ENCODE assay signal across 31 cellular contexts in genomic region chr9:19689324-19690087, GRCh38.
DNase-seq lines count a peak whose midpoint lies in the region; ATAC-seq and TF ChIP-seq lines count a peak whose summit lies in the region.
"Had no signal": no experiment of that assay in that cellular context is flagged by ENCODE, and none has a peak within 500 bp of the region (broad histone marks: within the 10 kb centered on the region; RNA-seq: fewer than 3 reads in every experiment).

No MANE protein-coding gene starts in this region.

- DNase-seq in GM23248 (peak; percentile 8), RKO (ENCODE audit: low spot score) (peak; percentile 15), epithelial cell of prostate (ENCODE audit: low read depth, low spot score) (peak; percentile 0), retinal pigment epithelial cell (ENCODE audit: low read depth) (peak; percentile 20)
- no peak for DNase-seq in activated T-cell treated with anti-CD3 and anti-CD28 coated beads, Interleukin-2, amount 50 U/mL, for 72 hours
- no peak for DNase-seq in activated CD4-positive, alpha-beta T cell treated with anti-CD3 and anti-CD28 coated beads, Interleukin-2, amount 50 U/mL, for 1 hour
- DNase-seq: activated CD4-positive, alpha-beta memory T cell treated with anti-CD3 and anti-CD28 coated beads, Interleukin-2, amount 10 ng/mL, durations not matched to agents 7 days and 5 days; activated CD4-positive, alpha-beta T cell treated with anti-CD3 and anti-CD28 coated beads for 1 hour; activated CD8-positive, alpha-beta memory T cell treated with anti-CD3 and anti-CD28 coated beads, Interleukin-2, amount 50 U/mL, for 4 hours; C1 segment of cervical spinal cord; DMS153; effector CD4-positive, alpha-beta T cell; foreskin melanocyte; heart left ventricle; lower lobe of right lung; natural killer cell; NCI-H1417 treated with DMSO at 0.1 percent for 48 hours; NCI-H2081; NCI-H2227 treated with DMSO at 0.1 percent for 48 hours; NCI-H526; NK-92 treated with Interleukin-12 subunit alpha and Interleukin-12 subunit beta, amount 100 ng/mL, for 24 hours; upper lobe of left lung had no signal

- no peaks in the 10 kb centered on the region for H3K9me2 ChIP-seq in GM23248 (ENCODE audit: insufficient read depth)

- H3K4me3 ChIP-seq in GM23248 (no peak overlapping the region), retinal pigment epithelial cell (ENCODE audit: low read length) (no peak overlapping the region)
- H3K4me3 ChIP-seq: GM23338, heart left ventricle, lower lobe of right lung, upper lobe of left lung had no signal

- no peaks in the 10 kb centered on the region; the same call in 1 of the 2 replicates for H3K27me3 ChIP-seq in GM23248 (replicated peaks; ENCODE audit: insufficient read depth)
- H3K27me3 ChIP-seq: heart left ventricle, upper lobe of left lung had no signal

- no peaks in the 10 kb centered on the region for H3K79me2 ChIP-seq in GM23248 (ENCODE audit: insufficient read depth)

- H3K36me3 ChIP-seq in GM23248 (ENCODE audit: low read depth) = no peaks in the 10 kb centered on the region
- H3K36me3 ChIP-seq: heart left ventricle, lower lobe of right lung, upper lobe of left lung had no signal

- H3K4me3 Mint-ChIP-seq in activated T-cell treated with anti-CD3 and anti-CD28 coated beads, Interleukin-2, amount 50 U/mL, for 72 hours = no peak overlapping the region
- H3K4me3 Mint-ChIP-seq: activated CD4-positive, alpha-beta memory T cell treated with anti-CD3 and anti-CD28 coated beads, Interleukin-2, amount 10 ng/mL, durations not matched to agents 7 days and 5 days; activated naive CD8-positive, alpha-beta T cell; activated T-helper 1 cell treated with anti-CD3 and anti-CD28 coated beads, Interleukin-12 subunit alpha, Interleukin-12 subunit beta, Interleukin-2, Interleukin-4 antibody, amounts not matched to agents 30 ng/mL and 10 ng/mL and 1 ng/mL, durations not matched to agents 14 hours and 24 hours and 36 hours; GM23338; natural killer cell; stimulated activated memory B cell treated with anti-CD40 and anti-IgM and Interleukin-4, amounts not matched to agents 10 μg/mL and 1 μg/mL and 100 μg/mL, for 72 hours had no signal

- H3K9me3 Mint-ChIP-seq in activated T-cell treated with anti-CD3 and anti-CD28 coated beads, Interleukin-2, amount 50 U/mL, for 72 hours = peaks cover 0 to 15% of the 10 kb centered on the region in 2 donors

- H3K27me3 Mint-ChIP-seq in activated T-cell treated with anti-CD3 and anti-CD28 coated beads, Interleukin-2, amount 50 U/mL, for 72 hours (ENCODE audit: low read depth) = no peaks in the 10 kb centered on the region
- H3K27me3 Mint-ChIP-seq: activated CD4-positive, alpha-beta memory T cell treated with anti-CD3 and anti-CD28 coated beads, Interleukin-2, amount 10 ng/mL, durations not matched to agents 7 days and 5 days; stimulated activated memory B cell treated with anti-CD40 and anti-IgM and Interleukin-4, amounts not matched to agents 10 μg/mL and 1 μg/mL and 100 μg/mL, for 72 hours had no signal

- no peak overlapping the region for H3K27ac Mint-ChIP-seq in activated T-cell treated with anti-CD3 and anti-CD28 coated beads, Interleukin-2, amount 50 U/mL, for 72 hours
- H3K27ac Mint-ChIP-seq: activated CD4-positive, alpha-beta memory T cell treated with anti-CD3 and anti-CD28 coated beads, Interleukin-2, amount 10 ng/mL, durations not matched to agents 7 days and 5 days; activated naive CD8-positive, alpha-beta T cell; activated T-helper 1 cell treated with anti-CD3 and anti-CD28 coated beads, Interleukin-12 subunit alpha, Interleukin-12 subunit beta, Interleukin-2, Interleukin-4 antibody, amounts not matched to agents 30 ng/mL and 10 ng/mL and 1 ng/mL, durations not matched to agents 14 hours and 24 hours and 36 hours; GM23338; natural killer cell; stimulated activated memory B cell treated with anti-CD40 and anti-IgM and Interleukin-4, amounts not matched to agents 10 μg/mL and 1 μg/mL and 100 μg/mL, for 72 hours had no signal

- H3K4me1 ChIP-seq in GM23248 (ENCODE audit: insufficient read depth) = no peaks in the 10 kb centered on the region
- H3K4me1 ChIP-seq: heart left ventricle, lower lobe of right lung, upper lobe of left lung had no signal

- in situ Hi-C loops in GM23248 (cut with MboI) = no loop called here

- peaks cover 0 to 2% of the 10 kb centered on the region in 2 donors for H3K36me3 Mint-ChIP-seq in activated T-cell treated with anti-CD3 and anti-CD28 coated beads, Interleukin-2, amount 50 U/mL, for 72 hours (ENCODE audit: insufficient read depth in 2 of 2)
- H3K36me3 Mint-ChIP-seq: activated naive CD8-positive, alpha-beta T cell; natural killer cell; stimulated activated memory B cell treated with anti-CD40 and anti-IgM and Interleukin-4, amounts not matched to agents 10 μg/mL and 1 μg/mL and 100 μg/mL, for 72 hours had no signal

- TF ChIP-seq CTCF in retinal pigment epithelial cell (conservative IDR thresholded peaks at IDR 0.05; ENCODE audit: low read depth, low read length) = no peak

- H3K27ac ChIP-seq in GM23248 = no peak overlapping the region
- H3K27ac ChIP-seq in epithelial cell of prostate = peak overlapping the region; percentile 45
- H3K27ac ChIP-seq: heart left ventricle, KMS-11, lower lobe of right lung, upper lobe of left lung had no signal

- no peak overlapping the region for H3K4me2 ChIP-seq in GM23248 (ENCODE audit: unreplicated experiment)
- H3K4me2 ChIP-seq: GM23338, KMS-11 had no signal

- H3F3A ChIP-seq in GM23248 (ENCODE audit: insufficient read depth) = no peaks in the 10 kb centered on the region

- H3K9me3 ChIP-seq in GM23248 (ENCODE audit: low read depth) = no peaks in the 10 kb centered on the region
- H3K9me3 ChIP-seq: lower lobe of right lung, upper lobe of left lung had no signal

- ATAC-seq in activated T-cell treated with anti-CD3 and anti-CD28 coated beads, Interleukin-2, amount 50 U/mL, for 72 hours (replicated peaks in 1 of 2) = no peak
- ATAC-seq in GM18498 (IDR thresholded peaks at IDR 0.05; ENCODE audit: unreplicated experiment) (no peak), HG03571 (IDR thresholded peaks at IDR 0.05; ENCODE audit: unreplicated experiment) (no peak)
- ATAC-seq: GM23338, heart left ventricle, lower lobe of right lung, natural killer cell, Right ventricle myocardium inferior, SK-N-SH treated with all-trans-retinoic acid at 6 μM for 48 hours had no signal

- H2AFZ ChIP-seq in GM23248 = no peak overlapping the region
- H2AFZ ChIP-seq: GM23338 had no signal

- no peaks in the 10 kb centered on the region for H4K20me1 ChIP-seq in GM23248 (ENCODE audit: insufficient read depth)

- 27 to 36% methylated on average over 4 of the region's 4 CpGs for WGBS in GM23248 (ENCODE audit: low coverage in 1 of 2, low lambda C conversion rate in 2 of 2, missing lambda C conversion rate in 2 of 2), 2 experiments

- no peak overlapping the region for H3K9ac ChIP-seq in GM23248
- H3K9ac ChIP-seq: KMS-11 had no signal

- no peaks in the 10 kb centered on the region for H3K4me1 Mint-ChIP-seq in activated T-cell treated with anti-CD3 and anti-CD28 coated beads, Interleukin-2, amount 50 U/mL, for 72 hours (ENCODE audit: low read depth)
- H3K4me1 Mint-ChIP-seq: activated CD4-positive, alpha-beta memory T cell treated with anti-CD3 and anti-CD28 coated beads, Interleukin-2, amount 10 ng/mL, durations not matched to agents 7 days and 5 days; GM23338; natural killer cell; stimulated activated memory B cell treated with anti-CD40 and anti-IgM and Interleukin-4, amounts not matched to agents 10 μg/mL and 1 μg/mL and 100 μg/mL, for 72 hours had no signal

Comparison
In these comparisons a context has a peak if more than half of its experiments do, and no peak if none do; other contexts are left out.
1. DNase-seq: peak in GM23248 (single experiment), RKO (single experiment), epithelial cell of prostate (single experiment) and retinal pigment epithelial cell (single experiment); none in activated T-cell treated with anti-CD3 and anti-CD28 coated beads, Interleukin-2, amount 50 U/mL, for 72 hours (0 of 2) and activated CD4-positive, alpha-beta T cell treated with anti-CD3 and anti-CD28 coated beads, Interleukin-2, amount 50 U/mL, for 1 hour (single experiment).